25 cellular contexts compared by ENCODE assay signal in the genomic region with DNA sequence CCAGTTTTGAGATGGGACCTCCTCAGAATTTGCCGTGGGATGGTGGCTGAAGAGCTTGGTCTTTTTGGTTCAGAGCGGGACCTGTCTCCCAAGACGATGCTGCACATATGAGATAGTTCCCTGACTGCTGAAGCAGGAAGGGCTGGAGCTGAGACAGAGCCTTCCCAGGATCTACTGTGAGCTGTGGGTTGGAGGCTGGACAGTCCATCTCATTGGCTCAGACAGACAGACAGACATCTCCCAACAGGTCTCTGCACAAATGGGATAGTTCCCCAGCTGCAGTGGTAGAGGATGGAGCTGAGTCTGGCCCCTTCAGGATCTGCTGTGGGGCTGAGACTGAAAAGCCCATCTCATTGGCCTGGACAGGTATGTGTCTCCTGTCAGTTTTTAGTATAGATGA.
"Had no signal": no experiment of that assay in that cellular context is flagged by ENCODE, and none has a peak within 500 bp of the region (broad histone marks: within the 10 kb centered on the region; RNA-seq: fewer than 3 reads in every experiment).

No MANE protein-coding gene starts in this region.

- DNase-seq: naive B cell; nephron progenitor cell; occipital lobe; ovary; psoas muscle; right lobe of liver; spleen; stimulated activated CD4-positive, alpha-beta T cell treated with anti-CD3 and anti-CD28 coated beads, Interleukin-12 subunit alpha, Interleukin-12 subunit beta, amount 100 ng/mL, for 4 hours; stimulated activated CD4-positive, alpha-beta T cell treated with anti-CD3 and anti-CD28 coated beads, Interleukin-1b, Interleukin-23, amount 100 ng/mL, for 48 hours; stimulated activated CD4-positive, alpha-beta T cell treated with anti-CD3 and anti-CD28 coated beads, Interleukin-4, amount 100 ng/mL, for 1 hour; stimulated activated naive B cell treated with anti-CD40 and anti-IgM and Interleukin-4, amounts not matched to agents 10 μg/mL and 1 μg/mL and 100 μg/mL, for 72 hours; stimulated activated naive CD4-positive, alpha-beta T cell treated with Interleukin-2 at 50 U/mL for 16 hours; substantia nigra; testis; tibial artery; transverse colon; uterus had no signal

- H3K4me3 ChIP-seq: ovary, psoas muscle, right lobe of liver, skin epidermis, smooth muscle cell, spleen, suprapubic skin, testis, tibial artery, transverse colon, uterus had no signal

- H3K9ac ChIP-seq: parathyroid adenoma had no signal

- H3K4me1 ChIP-seq: parathyroid adenoma, psoas muscle, right lobe of liver, spleen, suprapubic skin, testis, tibial artery, transverse colon, uterus had no signal

- H3K27me3 ChIP-seq: ovary, right lobe of liver, spleen, suprapubic skin, testis, tibial artery, transverse colon, uterus had no signal

- H3K27ac ChIP-seq: ovary, parathyroid adenoma, psoas muscle, right lobe of liver, skin epidermis, spleen, suprapubic skin, testis, tibial artery, transverse colon, uterus had no signal

- H3K36me3 ChIP-seq: ovary, right lobe of liver, spleen, suprapubic skin, tibial artery, transverse colon, uterus had no signal

- H3K9me3 ChIP-seq: ovary, psoas muscle, right lobe of liver, suprapubic skin, testis, tibial artery, transverse colon, uterus had no signal

- ATAC-seq: naive thymus-derived CD8-positive, alpha-beta T cell; natural killer cell treated with Interleukin-12 subunit alpha and Interleukin-12 subunit beta and Interleukin-15 and Interleukin-18, amount 100 ng/mL, for 72 hours; psoas muscle; right cardiac atrium; stimulated activated effector memory CD8-positive, alpha-beta T cell treated with anti-CD3 and anti-CD28 coated beads, Interleukin-12 subunit alpha, Interleukin-12 subunit beta, amount 100 ng/mL, for 72 hours; stimulated activated naive B cell treated with anti-CD40 and anti-IgM and Interleukin-4, amounts not matched to agents 10 μg/mL and 1 μg/mL and 100 μg/mL, for 72 hours had no signal

- H3K4me2 ChIP-seq: smooth muscle cell had no signal

- H2AFZ ChIP-seq: parathyroid adenoma had no signal
